In genomic region chr5:56540266-56540665, GRCh38 we compare ENCODE assay signal across 40 cellular contexts.
"Had no signal": no experiment of that assay in that cellular context is flagged by ENCODE, and none has a peak within 500 bp of the region (broad histone marks: within the 10 kb centered on the region; RNA-seq: fewer than 3 reads in every experiment).

No MANE protein-coding gene starts in this region.

- H3K9me3 Mint-ChIP-seq: activated naive CD4-positive, alpha-beta T cell treated with anti-CD3 and anti-CD28 coated beads for 36 hours; activated naive CD4-positive, alpha-beta T cell treated with anti-CD3 and anti-CD28 coated beads, Interleukin-2, amount 50 U/mL, for 24 hours; activated naive CD8-positive, alpha-beta T cell treated with anti-CD3 and anti-CD28 coated beads for 36 hours; activated naive CD8-positive, alpha-beta T cell treated with anti-CD3 and anti-CD28 coated beads, Interleukin-2, amount 50 U/mL, for 24 hours; activated T-cell treated with anti-CD3 and anti-CD28 coated beads, Interleukin-2, amount 50 U/mL, for 24 hours; activated T-cell treated with anti-CD3 and anti-CD28 coated beads, Interleukin-2, amount 50 U/mL, for 4 hours; activated T-helper 2 cell treated with anti-CD3 and anti-CD28 coated beads, Interferon-gamma antibody, Interleukin-2, Interleukin-4, amounts not matched to agents 10 μg/mL and 5 μg/mL and 100 μg/mL, durations not matched to agents 14 hours and 24 hours and 36 hours; brain; central memory CD8-positive, alpha-beta T cell had no signal

- H3K27me3 ChIP-seq: adrenal gland, ascending aorta, body of pancreas, brain microvascular endothelial cell, breast epithelium, cardiac muscle cell had no signal

- FAIRE-seq: astrocyte, bronchial epithelial cell had no signal

- H3K4me1 Mint-ChIP-seq: activated naive CD8-positive, alpha-beta T cell treated with anti-CD3 and anti-CD28 coated beads, Interleukin-2, amount 10 ng/mL, durations not matched to agents 7 days and 5 days; brain; central memory CD8-positive, alpha-beta T cell had no signal

- H3K36me3 Mint-ChIP-seq: activated naive CD4-positive, alpha-beta T cell treated with anti-CD3 and anti-CD28 coated beads, Interleukin-2, amount 50 U/mL, for 24 hours; activated naive CD8-positive, alpha-beta T cell; activated naive CD8-positive, alpha-beta T cell treated with anti-CD3 and anti-CD28 coated beads for 36 hours; activated naive CD8-positive, alpha-beta T cell treated with anti-CD3 and anti-CD28 coated beads, Interleukin-2, amount 10 ng/mL, durations not matched to agents 7 days and 5 days; brain had no signal

- H3K36me3 ChIP-seq: adrenal gland, ascending aorta, brain microvascular endothelial cell, breast epithelium, cardiac muscle cell had no signal

- H3K27ac Mint-ChIP-seq: activated naive CD4-positive, alpha-beta T cell treated with anti-CD3 and anti-CD28 coated beads for 36 hours; activated naive CD4-positive, alpha-beta T cell treated with anti-CD3 and anti-CD28 coated beads, Interleukin-2, amount 10 ng/mL, durations not matched to agents 7 days and 5 days; activated naive CD4-positive, alpha-beta T cell treated with anti-CD3 and anti-CD28 coated beads, Interleukin-2, amount 50 U/mL, for 24 hours; activated naive CD4-positive, alpha-beta T cell treated with anti-CD3 and anti-CD28 coated beads, Interleukin-2, amount 50 U/mL, for 72 hours; activated naive CD8-positive, alpha-beta T cell; activated naive CD8-positive, alpha-beta T cell treated with anti-CD3 and anti-CD28 coated beads for 36 hours; activated naive CD8-positive, alpha-beta T cell treated with anti-CD3 and anti-CD28 coated beads, Interleukin-2, amount 10 ng/mL, durations not matched to agents 7 days and 5 days; activated naive CD8-positive, alpha-beta T cell treated with anti-CD3 and anti-CD28 coated beads, Interleukin-2, amount 50 U/mL, for 24 hours; activated T-cell treated with anti-CD3 and anti-CD28 coated beads, Interleukin-2, amount 50 U/mL, for 24 hours; activated T-cell treated with anti-CD3 and anti-CD28 coated beads, Interleukin-2, amount 50 U/mL, for 72 hours; activated T-helper 1 cell treated with anti-CD3 and anti-CD28 coated beads, Interleukin-12 subunit alpha, Interleukin-12 subunit beta, Interleukin-2, Interleukin-4 antibody, amounts not matched to agents 30 ng/mL and 10 ng/mL and 1 ng/mL, durations not matched to agents 14 hours and 24 hours and 36 hours; activated T-helper 17 cell treated with anti-CD3 and anti-CD28 coated beads, Interleukin-2, amount 50 U/mL, for 72 hours; activated T-helper 2 cell treated with anti-CD3 and anti-CD28 coated beads, Interferon-gamma antibody, Interleukin-2, Interleukin-4, amounts not matched to agents 10 μg/mL and 5 μg/mL and 100 μg/mL, durations not matched to agents 14 hours and 24 hours and 36 hours; brain had no signal

- H3K4me1 ChIP-seq: adrenal gland, ascending aorta, body of pancreas, breast epithelium had no signal

- H3K27ac ChIP-seq: adrenal gland, ascending aorta, body of pancreas, brain microvascular endothelial cell, breast epithelium, cardiac muscle cell had no signal

- H3K9me3 ChIP-seq: adrenal gland, ascending aorta, body of pancreas, breast epithelium had no signal

- H3K27me3 Mint-ChIP-seq: activated naive CD4-positive, alpha-beta T cell treated with anti-CD3 and anti-CD28 coated beads, Interleukin-2, amount 10 ng/mL, durations not matched to agents 7 days and 5 days; activated naive CD4-positive, alpha-beta T cell treated with anti-CD3 and anti-CD28 coated beads, Interleukin-2, amount 50 U/mL, for 24 hours; activated naive CD8-positive, alpha-beta T cell; activated naive CD8-positive, alpha-beta T cell treated with anti-CD3 and anti-CD28 coated beads for 36 hours; activated T-cell treated with anti-CD3 and anti-CD28 coated beads, Interleukin-2, amount 50 U/mL, for 24 hours; activated T-helper 17 cell treated with anti-CD3 and anti-CD28 coated beads, Interleukin-2, amount 50 U/mL, for 72 hours had no signal

- H3K4me3 ChIP-seq: adrenal gland, ascending aorta, body of pancreas, breast epithelium, cardiac muscle cell had no signal

- DNase-seq: activated effector memory CD4-positive, alpha-beta T cell treated with anti-CD3 and anti-CD28 coated beads, Interleukin-2, amount 50 U/mL, for 16 hours; activated effector memory CD4-positive, alpha-beta T cell treated with Interleukin-2 at 50 U/mL for 16 hours; activated gamma-delta T cell; activated gamma-delta T cell treated with Interleukin-2 at 50 U/mL for 16 hours; activated naive CD4-positive, alpha-beta T cell; activated naive CD4-positive, alpha-beta T cell treated with anti-CD3 and anti-CD28 coated beads for 36 hours; activated naive CD4-positive, alpha-beta T cell treated with anti-CD3 and anti-CD28 coated beads, Interleukin-2, amount 10 ng/mL, durations not matched to agents 7 days and 5 days; activated naive CD4-positive, alpha-beta T cell treated with anti-CD3 and anti-CD28 coated beads, Interleukin-2, amount 50 U/mL, for 16 hours; activated naive CD4-positive, alpha-beta T cell treated with Interleukin-2 at 50 U/mL for 16 hours; activated naive CD8-positive, alpha-beta T cell treated with anti-CD3 and anti-CD28 coated beads for 36 hours; activated naive CD8-positive, alpha-beta T cell treated with anti-CD3 and anti-CD28 coated beads, Interleukin-2, amount 10 ng/mL, durations not matched to agents 7 days and 5 days; activated naive CD8-positive, alpha-beta T cell treated with anti-CD3 and anti-CD28 coated beads, Interleukin-2, amount 50 U/mL, for 24 hours; activated T-cell treated with anti-CD3 and anti-CD28 coated beads, Interleukin-2, amount 50 U/mL, for 1 hour; activated T-cell treated with anti-CD3 and anti-CD28 coated beads, Interleukin-2, amount 50 U/mL, for 24 hours; activated T-cell treated with anti-CD3 and anti-CD28 coated beads, Interleukin-2, amount 50 U/mL, for 4 hours; activated T-cell treated with anti-CD3 and anti-CD28 coated beads, Interleukin-2, amount 50 U/mL, for 48 hours; activated T-cell treated with anti-CD3 and anti-CD28 coated beads, Interleukin-2, amount 50 U/mL, for 72 hours; adrenal gland; amniotic stem cell; amygdala; anterior cingulate cortex; aorta; body of pancreas; brain microvascular endothelial cell; caudate nucleus; central memory CD4-positive, alpha-beta T cell; cerebellar nuclear complex had no signal

- H3K4me3 Mint-ChIP-seq: activated naive CD4-positive, alpha-beta T cell treated with anti-CD3 and anti-CD28 coated beads for 36 hours; activated naive CD4-positive, alpha-beta T cell treated with anti-CD3 and anti-CD28 coated beads, Interleukin-2, amount 10 ng/mL, durations not matched to agents 7 days and 5 days; activated naive CD4-positive, alpha-beta T cell treated with anti-CD3 and anti-CD28 coated beads, Interleukin-2, amount 50 U/mL, for 24 hours; activated naive CD8-positive, alpha-beta T cell; activated naive CD8-positive, alpha-beta T cell treated with anti-CD3 and anti-CD28 coated beads for 36 hours; activated naive CD8-positive, alpha-beta T cell treated with anti-CD3 and anti-CD28 coated beads, Interleukin-2, amount 10 ng/mL, durations not matched to agents 7 days and 5 days; activated naive CD8-positive, alpha-beta T cell treated with anti-CD3 and anti-CD28 coated beads, Interleukin-2, amount 50 U/mL, for 24 hours; activated T-cell treated with anti-CD3 and anti-CD28 coated beads, Interleukin-2, amount 50 U/mL, for 24 hours; activated T-cell treated with anti-CD3 and anti-CD28 coated beads, Interleukin-2, amount 50 U/mL, for 4 hours; activated T-cell treated with anti-CD3 and anti-CD28 coated beads, Interleukin-2, amount 50 U/mL, for 72 hours; activated T-helper 1 cell treated with anti-CD3 and anti-CD28 coated beads, Interleukin-12 subunit alpha, Interleukin-12 subunit beta, Interleukin-2, Interleukin-4 antibody, amounts not matched to agents 30 ng/mL and 10 ng/mL and 1 ng/mL, durations not matched to agents 14 hours and 24 hours and 36 hours; activated T-helper 17 cell treated with anti-CD3 and anti-CD28 coated beads, Interleukin-2, amount 50 U/mL, for 72 hours; brain; central memory CD8-positive, alpha-beta T cell had no signal

- ATAC-seq: activated naive CD4-positive, alpha-beta T cell treated with anti-CD3 and anti-CD28 coated beads, Interleukin-2, amount 50 U/mL, for 72 hours; activated naive CD8-positive, alpha-beta T cell treated with anti-CD3 and anti-CD28 coated beads, Interleukin-2, amount 50 U/mL, for 24 hours; activated T-cell treated with anti-CD3 and anti-CD28 coated beads, Interleukin-2, amount 50 U/mL, for 4 hours; activated T-cell treated with anti-CD3 and anti-CD28 coated beads, Interleukin-2, amount 50 U/mL, for 72 hours; activated T-helper 17 cell treated with anti-CD3 and anti-CD28 coated beads, Interleukin-2, amount 50 U/mL, for 72 hours; body of pancreas had no signal
